Comparison of ENCODE assay signal across 30 cellular contexts in genomic region chr4:187470061-187470460, GRCh38.
"Had no signal": no experiment of that assay in that cellular context is flagged by ENCODE, and none has a peak within 500 bp of the region (broad histone marks: within the 10 kb centered on the region; RNA-seq: fewer than 3 reads in every experiment).

No MANE protein-coding gene starts in this region.

- H3K27ac ChIP-seq: neural progenitor cell, ovary, parathyroid adenoma, psoas muscle, right lobe of liver, sigmoid colon, skin epidermis, spleen, suprapubic skin, testis, tibial artery, upper lobe of left lung, vagina had no signal

- H3K36me3 Mint-ChIP-seq: natural killer cell; neural progenitor cell; stimulated activated memory B cell treated with anti-CD40 and anti-IgM and Interleukin-4, amounts not matched to agents 10 μg/mL and 1 μg/mL and 100 μg/mL, for 72 hours had no signal

- H3K36me3 ChIP-seq: neural progenitor cell, ovary, right lobe of liver, sigmoid colon, spleen, suprapubic skin, tibial artery, upper lobe of left lung, vagina had no signal

- H3K79me2 ChIP-seq: parathyroid adenoma had no signal

- DNase-seq: naive thymus-derived CD4-positive, alpha-beta T cell; natural killer cell; occipital lobe; ovary; psoas muscle; right cardiac atrium; right lobe of liver; sigmoid colon; spleen; stimulated activated CD4-positive, alpha-beta T cell treated with anti-CD3 and anti-CD28 coated beads, Interleukin-12 subunit alpha, Interleukin-12 subunit beta, amount 100 ng/mL, for 4 hours; stimulated activated CD4-positive, alpha-beta T cell treated with anti-CD3 and anti-CD28 coated beads, Interleukin-1b, Interleukin-23, amount 100 ng/mL, for 48 hours; stimulated activated CD4-positive, alpha-beta T cell treated with anti-CD3 and anti-CD28 coated beads, Interleukin-4, amount 100 ng/mL, for 1 hour; stimulated activated CD4-positive, alpha-beta T cell treated with anti-CD3 and anti-CD28 coated beads, Interleukin-4, amount 100 ng/mL, for 4 hours; stimulated activated CD8-positive, alpha-beta memory T cell treated with anti-CD3 and anti-CD28 coated beads, Interleukin-4, amount 100 ng/mL, for 48 hours; stimulated activated naive CD4-positive, alpha-beta T cell; stimulated activated naive CD8-positive, alpha-beta T cell treated with anti-CD3 and anti-CD28 coated beads, Interleukin-15, amount 100 ng/mL, for 72 hours; stimulated activated naive CD8-positive, alpha-beta T cell treated with anti-CD3 and anti-CD28 coated beads, Interleukin-15, Interleukin-2, amounts not matched to agents 100 U/mL and 50 U/mL, for 24 hours; substantia nigra; testis; tibial artery; trophoblast cell; upper lobe of left lung had no signal

- H2AFZ ChIP-seq: neural progenitor cell, parathyroid adenoma had no signal

- H3K4me2 ChIP-seq: neural progenitor cell, smooth muscle cell had no signal

- H3K4me1 ChIP-seq: neural progenitor cell, parathyroid adenoma, psoas muscle, right lobe of liver, spleen, suprapubic skin, testis, upper lobe of left lung, vagina had no signal

- H3K4me1 Mint-ChIP-seq: naive thymus-derived CD4-positive, alpha-beta T cell; natural killer cell; neural progenitor cell; stimulated activated memory B cell treated with anti-CD40 and anti-IgM and Interleukin-4, amounts not matched to agents 10 μg/mL and 1 μg/mL and 100 μg/mL, for 72 hours; stimulated activated naive CD8-positive, alpha-beta T cell treated with anti-CD3 and anti-CD28 coated beads, Interleukin-15, amount 100 ng/mL, for 72 hours had no signal

- H3K9me3 ChIP-seq: ovary, psoas muscle, right lobe of liver, sigmoid colon, spleen, suprapubic skin, testis, tibial artery, upper lobe of left lung, vagina had no signal

- H3K4me3 ChIP-seq: neural progenitor cell, ovary, psoas muscle, right lobe of liver, sigmoid colon, skin epidermis, smooth muscle cell, spleen, suprapubic skin, testis, tibial artery, upper lobe of left lung, vagina had no signal

- H3K9ac ChIP-seq: neural progenitor cell, parathyroid adenoma had no signal

- H3K4me3 Mint-ChIP-seq: naive thymus-derived CD4-positive, alpha-beta T cell; natural killer cell; nephron; neural progenitor cell; stimulated activated memory B cell treated with anti-CD40 and anti-IgM and Interleukin-4, amounts not matched to agents 10 μg/mL and 1 μg/mL and 100 μg/mL, for 72 hours; stimulated activated naive CD8-positive, alpha-beta T cell treated with anti-CD3 and anti-CD28 coated beads, Interleukin-15, amount 100 ng/mL, for 72 hours had no signal

- H3K9me3 Mint-ChIP-seq: nephron, neural progenitor cell had no signal

- H3K27me3 ChIP-seq: neural progenitor cell, ovary, right lobe of liver, sigmoid colon, spleen, suprapubic skin, testis, tibial artery, upper lobe of left lung, vagina had no signal

- H3K27me3 Mint-ChIP-seq: naive thymus-derived CD4-positive, alpha-beta T cell; stimulated activated memory B cell treated with anti-CD40 and anti-IgM and Interleukin-4, amounts not matched to agents 10 μg/mL and 1 μg/mL and 100 μg/mL, for 72 hours; stimulated activated naive CD8-positive, alpha-beta T cell treated with anti-CD3 and anti-CD28 coated beads, Interleukin-15, amount 100 ng/mL, for 72 hours had no signal

- H3K27ac Mint-ChIP-seq: naive thymus-derived CD4-positive, alpha-beta T cell; natural killer cell; nephron; neural progenitor cell; stimulated activated memory B cell treated with anti-CD40 and anti-IgM and Interleukin-4, amounts not matched to agents 10 μg/mL and 1 μg/mL and 100 μg/mL, for 72 hours; stimulated activated naive CD8-positive, alpha-beta T cell treated with anti-CD3 and anti-CD28 coated beads, Interleukin-15, amount 100 ng/mL, for 72 hours had no signal
